ENCODE assay signal across 8 cellular contexts in the genomic region with DNA sequence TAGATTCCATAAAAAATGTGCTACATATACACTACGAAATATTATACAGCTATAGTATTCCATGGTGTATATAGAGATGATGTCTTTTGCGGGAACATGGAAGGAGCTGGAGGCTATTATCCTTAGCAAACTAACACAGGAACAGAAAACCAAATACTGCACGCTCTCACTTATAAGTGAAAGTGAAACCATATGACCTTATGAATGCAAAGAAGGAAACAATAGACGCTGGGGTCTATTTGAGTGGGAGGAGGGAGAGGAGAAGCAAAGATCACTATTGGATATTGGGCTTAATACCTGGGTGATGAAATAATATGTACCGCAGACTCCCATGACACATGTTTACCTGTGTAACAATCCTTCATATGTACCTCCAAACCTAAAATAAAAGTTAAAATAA.
DNase-seq lines count a peak whose midpoint lies in the region; ATAC-seq, FAIRE-seq and TF ChIP-seq lines count a peak whose summit lies in the region.

No MANE protein-coding gene starts in this region.

- TF ChIP-seq EP300 in GM12878 (IDR thresholded peaks at IDR 0.05; ENCODE audit: borderline replicate concordance in 1 of 2, control insufficient read depth in 1 of 2, low read depth in 2 of 2, low read length in 2 of 2), result no peak

- CTCF ChIA-PET in CD8-positive, alpha-beta memory T cell (lab: Charles Lee), result no interaction called here
- CTCF ChIA-PET in GM12878 (lab: Yijun Ruan, JAX), result no interaction called here
- CTCF ChIA-PET in RWPE1 (lab: Yijun Ruan, JAX), result no interaction called here

- no peaks in the 10 kb centered on the region for H3K36me3 Mint-ChIP-seq in CD8-positive, alpha-beta memory T cell
- H3K36me3 Mint-ChIP-seq in progenitor cell of endocrine pancreas (ENCODE audit: insufficient read depth), result no peaks in the 10 kb centered on the region

- H2AFZ ChIP-seq in GM12878 (ENCODE audit: control insufficient read depth, low read depth, low read length), result peak overlapping the region; percentile 34

- TF ChIP-seq POLR2A in GM12878 (IDR thresholded peaks at IDR 0.05; ENCODE audit: low read depth, low read length), result no peak

- no peaks in the 10 kb centered on the region for H3K36me3 ChIP-seq in CD8-positive, alpha-beta memory T cell (ENCODE audit: insufficient read depth, low read length)
- no peaks in the 10 kb centered on the region for H3K36me3 ChIP-seq in GM12878 (ENCODE audit: control insufficient read depth in 2 of 2, insufficient read depth in 2 of 2, low read length in 1 of 2)

- H3K9ac ChIP-seq in GM12878 (ENCODE audit: control insufficient read depth, insufficient read depth, low read length), result no peak overlapping the region

- peak overlapping the region; percentile 43 for H3K4me3 ChIP-seq in CD8-positive, alpha-beta memory T cell (ENCODE audit: low read length)
- no peak overlapping the region for H3K4me3 ChIP-seq in GM12878
- H3K4me3 ChIP-seq in skin epidermis, result peak overlapping the region in 4 of 7 experiments; percentile 1 to 21 (median 14)

- WGBS in GM12878 (ENCODE audit: insufficient coverage, insufficient replicate concordance, low lambda C conversion rate, missing lambda C conversion rate), result 14% methylated on average over 5 of the region's 5 CpGs

- no peak for FAIRE-seq in GM12878 (lab: Jason Lieb, UNC)

- peak; percentile 93 for ATAC-seq in GM21367 (IDR thresholded peaks at IDR 0.05; ENCODE audit: unreplicated experiment)
- ATAC-seq in GM12878, result peak; percentile 50; the same call in 2 of the 3 replicates

- in situ Hi-C loops in GM12878 (cut with MboI), result no loop called here

- POLR2A ChIA-PET in CD8-positive, alpha-beta memory T cell (lab: Charles Lee), result no interaction called here
- POLR2A ChIA-PET in GM12878 (lab: Charles Lee), result no interaction called here
- POLR2A ChIA-PET in RWPE1 (lab: Yijun Ruan, JAX; ENCODE audit: low non-redundant PET), result no interaction called here

- H3K4me2 ChIP-seq in GM12878 (ENCODE audit: control insufficient read depth, insufficient read depth), result 0 out of 2 replicates have a peak overlapping the region, but pooled peaks have one; percentile 17

- no peaks in the 10 kb centered on the region for H3K9me3 ChIP-seq in CD8-positive, alpha-beta memory T cell (ENCODE audit: low read length)
- H3K9me3 ChIP-seq in GM12878 (replicated peaks; ENCODE audit: control insufficient read depth, insufficient read depth, low read length), result no peaks in the 10 kb centered on the region

- peak overlapping the region; percentile 74 to 91 (median 82) for H3K4me3 Mint-ChIP-seq in CD8-positive, alpha-beta memory T cell
- no peak overlapping the region for H3K4me3 Mint-ChIP-seq in progenitor cell of endocrine pancreas (ENCODE audit: low read depth)

- intact Hi-C loops in GM12878 (cut with micrococcal nuclease; ENCODE audit: unreplicated experiment), result no loop called here

- peak in 2 of 5 donors; percentile 36 to 37 for DNase-seq in CD8-positive, alpha-beta memory T cell
- DNase-seq in LoVo (ENCODE audit: low spot score), result peak; percentile 26
- no peak for DNase-seq in GM12878 (ENCODE audit: low read depth, low spot score)
- no peak for DNase-seq in RWPE1 (ENCODE audit: low spot score)
- DNase-seq in progenitor cell of endocrine pancreas (ENCODE audit: low spot score, unreplicated experiment), result no peak
- no peak for DNase-seq in activated CD4-positive, CD25-positive, alpha-beta regulatory T cell (lab: John Stamatoyannopoulos, UW)

- no peak overlapping the region for H3K27ac ChIP-seq in CD8-positive, alpha-beta memory T cell (ENCODE audit: low read depth, low read length)
- H3K27ac ChIP-seq in GM12878 (ENCODE audit: control insufficient read depth, insufficient read depth), result no peak overlapping the region
- peak overlapping the region in 2 of 21 experiments; percentile 18 to 34 for H3K27ac ChIP-seq in skin epidermis
- no peak overlapping the region for H3K27ac ChIP-seq in RWPE1

- no peak for TF ChIP-seq RAD21 in GM12878 (IDR thresholded peaks at IDR 0.05; ENCODE audit: insufficient read depth, low read depth, low read length)

- H4K20me1 ChIP-seq in GM12878 (ENCODE audit: control insufficient read depth, insufficient read depth), result no peaks in the 10 kb centered on the region

- peaks cover 0 to 4% (median 0%) of the 10 kb centered on the region in 5 donors for H3K9me3 Mint-ChIP-seq in CD8-positive, alpha-beta memory T cell
- H3K9me3 Mint-ChIP-seq in progenitor cell of endocrine pancreas (ENCODE audit: low read depth), result no peaks in the 10 kb centered on the region

- BruUV-seq in GM12878 (replicated peaks; lab: Mats Ljungman, UMichigan), result no TSS peak

- H3K27me3 ChIP-seq in CD8-positive, alpha-beta memory T cell (ENCODE audit: insufficient read depth, low read length, poor library complexity, severe bottlenecking), result no peaks in the 10 kb centered on the region
- no peaks in the 10 kb centered on the region for H3K27me3 ChIP-seq in GM12878 (replicated peaks in 1 of 2; ENCODE audit: control insufficient read depth in 2 of 2, insufficient read depth in 2 of 2, low read length in 1 of 2)

- H3K4me1 ChIP-seq in CD8-positive, alpha-beta memory T cell (ENCODE audit: insufficient read depth, low read length), result no peaks in the 10 kb centered on the region
- H3K4me1 ChIP-seq in GM12878 (ENCODE audit: control insufficient read depth, insufficient read depth, low read length), result no peaks in the 10 kb centered on the region

- RAD21 ChIA-PET in GM12878 (lab: Charles Lee; ENCODE audit: unreplicated experiment), result no interaction called here

- no peaks in the 10 kb centered on the region for H3K27me3 Mint-ChIP-seq in CD8-positive, alpha-beta memory T cell
- H3K27me3 Mint-ChIP-seq in progenitor cell of endocrine pancreas, result no peaks in the 10 kb centered on the region

- SMC1A ChIA-PET in GM12878 (lab: Charles Lee; ENCODE audit: uncharacterized antibody, unreplicated experiment), result no interaction called here

- H3K79me2 ChIP-seq in GM12878 (ENCODE audit: control insufficient read depth, insufficient read depth, low read length), result no peaks in the 10 kb centered on the region

- no peak for TF ChIP-seq CTCF in GM12878 (IDR thresholded peaks at IDR 0.05 in 2 of 3, conservative IDR thresholded peaks at IDR 0.05 in 1 of 3; ENCODE audit: control insufficient read depth in 2 of 3, extremely low read depth in 1 of 3, insufficient read depth in 1 of 3, low read depth in 3 of 3, low read length in 3 of 3)
- TF ChIP-seq CTCF in RWPE1 (conservative IDR thresholded peaks at IDR 0.05; ENCODE audit: low read depth), result no peak
- TF ChIP-seq CTCF in progenitor cell of endocrine pancreas (IDR thresholded peaks at IDR 0.05; ENCODE audit: unreplicated experiment), result no peak

- peaks cover 19 to 29% (median 21%) of the 10 kb centered on the region in 3 donors for H3K4me1 Mint-ChIP-seq in CD8-positive, alpha-beta memory T cell
- H3K4me1 Mint-ChIP-seq in progenitor cell of endocrine pancreas (ENCODE audit: low read depth), result no peaks in the 10 kb centered on the region

- peak overlapping the region; percentile 9 to 97 (median 84) for H3K27ac Mint-ChIP-seq in CD8-positive, alpha-beta memory T cell
- H3K27ac Mint-ChIP-seq in progenitor cell of endocrine pancreas, result no peak overlapping the region

TF ChIP-seq in GM12878, 131 proteins besides CTCF, POLR2A, EP300 and RAD21 (continues in another document):
- TF ChIP-seq ZBED1 (IDR thresholded peaks at IDR 0.05; ENCODE audit: borderline replicate concordance) (no peak), RCOR1 (conservative IDR thresholded peaks at IDR 0.05; ENCODE audit: low read depth, low read length) (no peak), MTA2 (IDR thresholded peaks at IDR 0.05; ENCODE audit: low read depth) (no peak), ETV6 (conservative IDR thresholded peaks at IDR 0.05 in 1 of 2, IDR thresholded peaks at IDR 0.05 in 1 of 2; ENCODE audit: borderline replicate concordance in 1 of 2, low read depth in 1 of 2) (no peak), ZNF207 (IDR thresholded peaks at IDR 0.05; ENCODE audit: borderline replicate concordance) (no peak)
- TF ChIP-seq, protein P1, sequence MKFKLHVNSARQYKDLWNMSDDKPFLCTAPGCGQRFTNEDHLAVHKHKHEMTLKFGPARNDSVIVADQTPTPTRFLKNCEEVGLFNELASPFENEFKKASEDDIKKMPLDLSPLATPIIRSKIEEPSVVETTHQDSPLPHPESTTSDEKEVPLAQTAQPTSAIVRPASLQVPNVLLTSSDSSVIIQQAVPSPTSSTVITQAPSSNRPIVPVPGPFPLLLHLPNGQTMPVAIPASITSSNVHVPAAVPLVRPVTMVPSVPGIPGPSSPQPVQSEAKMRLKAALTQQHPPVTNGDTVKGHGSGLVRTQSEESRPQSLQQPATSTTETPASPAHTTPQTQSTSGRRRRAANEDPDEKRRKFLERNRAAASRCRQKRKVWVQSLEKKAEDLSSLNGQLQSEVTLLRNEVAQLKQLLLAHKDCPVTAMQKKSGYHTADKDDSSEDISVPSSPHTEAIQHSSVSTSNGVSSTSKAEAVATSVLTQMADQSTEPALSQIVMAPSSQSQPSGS (IDR thresholded peaks at IDR 0.05; ENCODE audit: low read length), result no peak
- TF ChIP-seq, protein P2, sequence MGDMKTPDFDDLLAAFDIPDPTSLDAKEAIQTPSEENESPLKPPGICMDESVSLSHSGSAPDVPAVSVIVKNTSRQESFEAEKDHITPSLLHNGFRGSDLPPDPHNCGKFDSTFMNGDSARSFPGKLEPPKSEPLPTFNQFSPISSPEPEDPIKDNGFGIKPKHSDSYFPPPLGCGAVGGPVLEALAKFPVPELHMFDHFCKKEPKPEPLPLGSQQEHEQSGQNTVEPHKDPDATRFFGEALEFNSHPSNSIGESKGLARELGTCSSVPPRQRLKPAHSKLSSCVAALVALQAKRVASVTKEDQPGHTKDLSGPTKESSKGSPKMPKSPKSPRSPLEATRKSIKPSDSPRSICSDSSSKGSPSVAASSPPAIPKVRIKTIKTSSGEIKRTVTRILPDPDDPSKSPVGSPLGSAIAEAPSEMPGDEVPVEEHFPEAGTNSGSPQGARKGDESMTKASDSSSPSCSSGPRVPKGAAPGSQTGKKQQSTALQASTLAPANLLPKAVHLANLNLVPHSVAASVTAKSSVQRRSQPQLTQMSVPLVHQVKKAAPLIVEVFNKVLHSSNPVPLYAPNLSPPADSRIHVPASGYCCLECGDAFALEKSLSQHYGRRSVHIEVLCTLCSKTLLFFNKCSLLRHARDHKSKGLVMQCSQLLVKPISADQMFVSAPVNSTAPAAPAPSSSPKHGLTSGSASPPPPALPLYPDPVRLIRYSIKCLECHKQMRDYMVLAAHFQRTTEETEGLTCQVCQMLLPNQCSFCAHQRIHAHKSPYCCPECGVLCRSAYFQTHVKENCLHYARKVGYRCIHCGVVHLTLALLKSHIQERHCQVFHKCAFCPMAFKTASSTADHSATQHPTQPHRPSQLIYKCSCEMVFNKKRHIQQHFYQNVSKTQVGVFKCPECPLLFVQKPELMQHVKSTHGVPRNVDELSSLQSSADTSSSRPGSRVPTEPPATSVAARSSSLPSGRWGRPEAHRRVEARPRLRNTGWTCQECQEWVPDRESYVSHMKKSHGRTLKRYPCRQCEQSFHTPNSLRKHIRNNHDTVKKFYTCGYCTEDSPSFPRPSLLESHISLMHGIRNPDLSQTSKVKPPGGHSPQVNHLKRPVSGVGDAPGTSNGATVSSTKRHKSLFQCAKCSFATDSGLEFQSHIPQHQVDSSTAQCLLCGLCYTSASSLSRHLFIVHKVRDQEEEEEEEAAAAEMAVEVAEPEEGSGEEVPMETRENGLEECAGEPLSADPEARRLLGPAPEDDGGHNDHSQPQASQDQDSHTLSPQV (IDR thresholded peaks at IDR 0.05), result no peak
